ENCODE assay signal across 1 cellular context in the genomic region with DNA sequence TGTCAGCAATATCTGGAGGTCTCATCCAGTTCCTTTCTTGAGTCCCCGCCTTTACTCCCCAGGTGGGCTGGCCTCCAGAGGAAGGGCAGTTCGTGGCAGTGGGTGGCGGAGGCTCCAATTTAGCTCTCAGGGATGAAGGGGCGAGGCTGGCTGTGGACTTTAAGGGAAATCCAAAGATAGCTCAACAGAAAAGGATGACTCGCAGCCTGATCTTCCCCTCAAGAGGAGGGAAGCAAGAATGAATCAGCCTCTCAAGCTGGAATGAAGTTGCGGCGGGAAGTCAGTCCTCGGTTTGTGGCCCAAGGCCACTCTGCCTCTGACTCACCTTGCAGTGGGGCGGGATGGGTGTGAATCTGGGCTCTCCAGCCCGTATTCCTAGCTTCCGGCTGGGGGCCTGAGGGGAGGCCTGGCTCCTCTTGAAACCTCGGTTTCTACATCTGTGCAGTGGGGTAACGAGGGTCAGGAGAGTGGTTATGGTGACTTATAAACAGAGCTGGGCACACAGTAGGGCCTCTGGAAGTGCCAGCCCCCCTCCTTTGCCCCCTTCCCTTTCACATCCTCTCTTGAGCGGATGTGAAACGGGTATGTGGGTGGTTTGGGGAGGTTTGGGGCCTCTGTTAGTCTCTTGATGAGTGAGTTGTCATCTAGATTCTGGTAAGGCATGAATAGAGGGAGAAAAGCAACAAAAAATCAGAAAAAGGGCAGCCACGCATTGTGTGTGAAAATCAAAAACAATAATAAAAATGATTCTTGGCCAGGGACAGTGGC.
TF ChIP-seq lines count a peak whose summit lies in the region.

No MANE protein-coding gene starts in this region.

TF ChIP-seq in IMR-90, 13 proteins besides CTCF, POLR2A, EP300 and RAD21:
- TF ChIP-seq MAZ (IDR thresholded peaks at IDR 0.05; ENCODE audit: borderline replicate concordance, low read depth, low read length) (peak; percentile 93), RFX5 (IDR thresholded peaks at IDR 0.05; ENCODE audit: low read depth, low read length) (no peak), FOS (IDR thresholded peaks at IDR 0.05; ENCODE audit: low read depth, low read length) (peak; percentile 92), MAFK (IDR thresholded peaks at IDR 0.05; ENCODE audit: low read depth, low read length) (no peak), CEBPB (IDR thresholded peaks at IDR 0.05; ENCODE audit: low read depth, low read length) (no peak), RCOR1 (IDR thresholded peaks at IDR 0.05; ENCODE audit: insufficient replicate concordance, low read length) (peak; percentile 98), CHD1 (IDR thresholded peaks at IDR 0.05; ENCODE audit: low read depth, low read length) (no peak), NFE2L2 (IDR thresholded peaks at IDR 0.05; ENCODE audit: low read depth, low read length) (peak; percentile 33; the same call in 1 of the 2 replicates), MXI1 (IDR thresholded peaks at IDR 0.05; ENCODE audit: borderline replicate concordance, low read depth, low read length) (0 out of 2 replicates have a peak, but pooled peaks have one; percentile 10), SMC3 (IDR thresholded peaks at IDR 0.05; ENCODE audit: low read depth, low read length) (no peak), BHLHE40 (IDR thresholded peaks at IDR 0.05; ENCODE audit: low read depth, low read length) (peak; percentile 34; the same call in 1 of the 2 replicates)
- TF ChIP-seq, protein P1, sequence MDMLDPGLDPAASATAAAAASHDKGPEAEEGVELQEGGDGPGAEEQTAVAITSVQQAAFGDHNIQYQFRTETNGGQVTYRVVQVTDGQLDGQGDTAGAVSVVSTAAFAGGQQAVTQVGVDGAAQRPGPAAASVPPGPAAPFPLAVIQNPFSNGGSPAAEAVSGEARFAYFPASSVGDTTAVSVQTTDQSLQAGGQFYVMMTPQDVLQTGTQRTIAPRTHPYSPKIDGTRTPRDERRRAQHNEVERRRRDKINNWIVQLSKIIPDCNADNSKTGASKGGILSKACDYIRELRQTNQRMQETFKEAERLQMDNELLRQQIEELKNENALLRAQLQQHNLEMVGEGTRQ (IDR thresholded peaks at IDR 0.05; ENCODE audit: low read depth, low read length) = no peak
- TF ChIP-seq, protein P2, sequence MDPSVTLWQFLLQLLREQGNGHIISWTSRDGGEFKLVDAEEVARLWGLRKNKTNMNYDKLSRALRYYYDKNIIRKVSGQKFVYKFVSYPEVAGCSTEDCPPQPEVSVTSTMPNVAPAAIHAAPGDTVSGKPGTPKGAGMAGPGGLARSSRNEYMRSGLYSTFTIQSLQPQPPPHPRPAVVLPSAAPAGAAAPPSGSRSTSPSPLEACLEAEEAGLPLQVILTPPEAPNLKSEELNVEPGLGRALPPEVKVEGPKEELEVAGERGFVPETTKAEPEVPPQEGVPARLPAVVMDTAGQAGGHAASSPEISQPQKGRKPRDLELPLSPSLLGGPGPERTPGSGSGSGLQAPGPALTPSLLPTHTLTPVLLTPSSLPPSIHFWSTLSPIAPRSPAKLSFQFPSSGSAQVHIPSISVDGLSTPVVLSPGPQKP (IDR thresholded peaks at IDR 0.05; ENCODE audit: borderline replicate concordance, low read depth, low read length) = no peak
